In genomic region chr1:3787745-3788605, GRCh38 we compare ENCODE assay signal across 25 cellular contexts. TPM values are rescaled to one million over a fixed set of nuclear protein-coding genes. Genes with fewer than 3 reads are reported as not detected.
A peak's percentile ranks its signal among the peaks of the same experiment; 100 is the strongest.
DNase-seq lines count a peak whose midpoint lies in the region; ATAC-seq and TF ChIP-seq lines count a peak whose summit lies in the region.
"Had no signal": no experiment of that assay in that cellular context is flagged by ENCODE, and none has a peak within 500 bp of the region (broad histone marks: within the 10 kb centered on the region; RNA-seq: fewer than 3 reads in every experiment).

No MANE protein-coding gene starts in this region.

- no peaks in the 10 kb centered on the region for H3K27me3 ChIP-seq in CD4-positive, alpha-beta T cell (ENCODE audit: control insufficient read depth, insufficient read depth, low read length)
- H3K27me3 ChIP-seq in iPS-15b (ENCODE audit: control insufficient read depth, insufficient read depth, low read length) = no peaks in the 10 kb centered on the region
- H3K27me3 ChIP-seq: brain microvascular endothelial cell, foreskin keratinocyte, hepatocyte, suprapubic skin, vagina had no signal

- CTCF ChIA-PET in CD4-positive, alpha-beta T cell (lab: Charles Lee) = interaction anchor here (1.6 kb wide), 1 partner anchor 12 kb away, joined by 9 read pairs; no protein-coding TSS in a partner anchor
- CTCF ChIA-PET in activated CD4-positive, alpha-beta memory T cell treated with anti-CD3 and anti-CD28 coated beads, Interleukin-2, amount 10 ng/mL, durations not matched to agents 7 days and 5 days (lab: Charles Lee) = interaction anchor here (1.1 kb wide), 4 partner anchors 9 to 14 kb away, joined by 3 to 7 read pairs (median 4); partner anchors contain the start of gene LRRC47

- H3K4me1 Mint-ChIP-seq in activated CD4-positive, alpha-beta T cell treated with anti-CD3 and anti-CD28 coated beads, Interleukin-2, amount 10 ng/mL, durations not matched to agents 24 days and 14 days = peaks cover 12% of the 10 kb centered on the region
- H3K4me1 Mint-ChIP-seq in CD4-positive, alpha-beta T cell (ENCODE audit: low read depth) = peaks cover 16% of the 10 kb centered on the region
- peaks cover 29% of the 10 kb centered on the region for H3K4me1 Mint-ChIP-seq in activated CD4-positive, alpha-beta memory T cell treated with anti-CD3 and anti-CD28 coated beads, Interleukin-2, amount 10 ng/mL, durations not matched to agents 7 days and 5 days

- H3K4me3 ChIP-seq in iPS-15b (ENCODE audit: low read depth, low read length) = no peak overlapping the region
- H3K4me3 ChIP-seq: hepatocyte, suprapubic skin, vagina had no signal

- H3K4me1 ChIP-seq in iPS-15b (ENCODE audit: control insufficient read depth, insufficient read depth, low read length) = peaks cover 7% of the 10 kb centered on the region
- H3K4me1 ChIP-seq: foreskin keratinocyte had no signal

- no peaks in the 10 kb centered on the region for H3K9me3 Mint-ChIP-seq in activated CD4-positive, alpha-beta T cell treated with anti-CD3 and anti-CD28 coated beads, Interleukin-2, amount 10 ng/mL, durations not matched to agents 24 days and 14 days
- no peaks in the 10 kb centered on the region for H3K9me3 Mint-ChIP-seq in CD4-positive, alpha-beta T cell
- no peaks in the 10 kb centered on the region for H3K9me3 Mint-ChIP-seq in activated CD4-positive, alpha-beta memory T cell treated with anti-CD3 and anti-CD28 coated beads, Interleukin-2, amount 10 ng/mL, durations not matched to agents 7 days and 5 days

- H3K36me3 ChIP-seq in iPS-15b (ENCODE audit: control insufficient read depth, insufficient read depth, low read length) = peaks cover 40% of the 10 kb centered on the region

- H3K27ac Mint-ChIP-seq in activated CD4-positive, alpha-beta T cell treated with anti-CD3 and anti-CD28 coated beads, Interleukin-2, amount 10 ng/mL, durations not matched to agents 24 days and 14 days = peak overlapping the region; percentile 20
- peak overlapping the region; percentile 30 for H3K27ac Mint-ChIP-seq in CD4-positive, alpha-beta T cell
- peak overlapping the region; percentile 66 for H3K27ac Mint-ChIP-seq in activated CD4-positive, alpha-beta memory T cell treated with anti-CD3 and anti-CD28 coated beads, Interleukin-2, amount 10 ng/mL, durations not matched to agents 7 days and 5 days

- intact Hi-C loops in activated CD4-positive, alpha-beta T cell treated with anti-CD3 and anti-CD28 coated beads, Interleukin-2, amount 10 ng/mL, durations not matched to agents 24 days and 14 days (cut with micrococcal nuclease) = no loop called here
- intact Hi-C loops in CD4-positive, alpha-beta T cell (cut with DNase I, micrococcal nuclease) = no loop called here

- H3K36me3 Mint-ChIP-seq in activated CD4-positive, alpha-beta T cell treated with anti-CD3 and anti-CD28 coated beads, Interleukin-2, amount 10 ng/mL, durations not matched to agents 24 days and 14 days (ENCODE audit: low read depth) = peaks cover 40% of the 10 kb centered on the region
- peaks cover 65% of the 10 kb centered on the region for H3K36me3 Mint-ChIP-seq in CD4-positive, alpha-beta T cell (ENCODE audit: low read depth)
- peaks cover 33% of the 10 kb centered on the region for H3K36me3 Mint-ChIP-seq in activated CD4-positive, alpha-beta memory T cell treated with anti-CD3 and anti-CD28 coated beads, Interleukin-2, amount 10 ng/mL, durations not matched to agents 7 days and 5 days (ENCODE audit: low read depth)

- H3K27me3 Mint-ChIP-seq in activated CD4-positive, alpha-beta T cell treated with anti-CD3 and anti-CD28 coated beads, Interleukin-2, amount 10 ng/mL, durations not matched to agents 24 days and 14 days = no peaks in the 10 kb centered on the region
- no peaks in the 10 kb centered on the region for H3K27me3 Mint-ChIP-seq in CD4-positive, alpha-beta T cell
- no peaks in the 10 kb centered on the region for H3K27me3 Mint-ChIP-seq in activated CD4-positive, alpha-beta memory T cell treated with anti-CD3 and anti-CD28 coated beads, Interleukin-2, amount 10 ng/mL, durations not matched to agents 7 days and 5 days

- no peaks in the 10 kb centered on the region for H3K9me3 ChIP-seq in CD4-positive, alpha-beta T cell (ENCODE audit: control insufficient read depth, low read length)
- no peaks in the 10 kb centered on the region for H3K9me3 ChIP-seq in iPS-15b (ENCODE audit: control insufficient read depth, insufficient read depth, low read length)
- H3K9me3 ChIP-seq: suprapubic skin, vagina had no signal

- DNase-seq in activated CD4-positive, alpha-beta T cell treated with anti-CD3 and anti-CD28 coated beads, Interleukin-2, amount 10 ng/mL, durations not matched to agents 24 days and 14 days = no peak
- DNase-seq in activated CD4-positive, alpha-beta T cell treated with anti-CD3 and anti-CD28 coated beads for 1 hour = no peak
- DNase-seq in CD4-positive, alpha-beta T cell = no peak
- DNase-seq in activated CD4-positive, alpha-beta memory T cell treated with anti-CD3 and anti-CD28 coated beads, Interleukin-2, amount 10 ng/mL, durations not matched to agents 7 days and 5 days = no peak
- DNase-seq in substantia nigra (lab: John Stamatoyannopoulos, UW) (no peak), kidney glomerular epithelial cell (lab: John Stamatoyannopoulos, UW) (no peak), NCI-H748 (lab: John Stamatoyannopoulos, UW; ENCODE audit: unreplicated experiment) (no peak)
- DNase-seq: 8988T; AML-193; brain microvascular endothelial cell; dermis blood vessel endothelial cell; EL; erythroblast; foreskin keratinocyte; islet precursor cell; NCI-H2171 treated with DMSO at 0.1 percent for 48 hours; NCI-H526 treated with DMSO at 0.1 percent for 48 hours; Right ventricle myocardium superior; stimulated activated CD4-positive, alpha-beta T cell treated with anti-CD3 and anti-CD28 coated beads, Interleukin-12 subunit alpha, Interleukin-12 subunit beta, amount 100 ng/mL, for 4 hours had no signal

- peak; percentile 35 for ATAC-seq in CD4-positive, alpha-beta T cell (ENCODE audit: poor library complexity)
- ATAC-seq: foreskin keratinocyte had no signal

- no peak overlapping the region for H3K4me3 Mint-ChIP-seq in activated CD4-positive, alpha-beta T cell treated with anti-CD3 and anti-CD28 coated beads, Interleukin-2, amount 10 ng/mL, durations not matched to agents 24 days and 14 days
- H3K4me3 Mint-ChIP-seq in CD4-positive, alpha-beta T cell = no peak overlapping the region
- H3K4me3 Mint-ChIP-seq in activated CD4-positive, alpha-beta memory T cell treated with anti-CD3 and anti-CD28 coated beads, Interleukin-2, amount 10 ng/mL, durations not matched to agents 7 days and 5 days = no peak overlapping the region

- POLR2A ChIA-PET in CD4-positive, alpha-beta T cell (lab: Charles Lee) = no interaction called here
- POLR2A ChIA-PET in activated CD4-positive, alpha-beta memory T cell treated with anti-CD3 and anti-CD28 coated beads, Interleukin-2, amount 10 ng/mL, durations not matched to agents 7 days and 5 days (lab: Charles Lee) = interaction anchor here (0.7 to 2.3 kb wide), 4 partner anchors 8 to 18 kb away, joined by 3 to 15 read pairs (median 4); partner anchors contain the start of gene LRRC47

- no peak overlapping the region for H3K27ac ChIP-seq in CD4-positive, alpha-beta T cell (ENCODE audit: low read depth, low read length)
- H3K27ac ChIP-seq in substantia nigra (ENCODE audit: low read depth, low read length, poor library complexity, severe bottlenecking) = no peak overlapping the region
- H3K27ac ChIP-seq: brain microvascular endothelial cell, foreskin keratinocyte, hepatocyte, vagina had no signal

- no peak for TF ChIP-seq CTCF in CD4-positive, alpha-beta T cell (IDR thresholded peaks at IDR 0.05)

- peak overlapping the region; percentile 54 for H3K9ac ChIP-seq in iPS-15b (ENCODE audit: low read depth, low read length)

RNA-seq across cellular contexts. Expression of gene LRRC47, which starts 8.3 kb away (rescaled TPM):
- 40.8 and 46.0 TPM in 2 replicates for total RNA-seq in activated CD4-positive, alpha-beta T cell treated with anti-CD3 and anti-CD28 coated beads, Interleukin-2, amount 10 ng/mL, durations not matched to agents 24 days and 14 days
- 10 to 100 TPM; 30.1 to 32.0 TPM for total RNA-seq in CD4-positive, alpha-beta T cell
- total RNA-seq in activated CD4-positive, alpha-beta memory T cell treated with anti-CD3 and anti-CD28 coated beads, Interleukin-2, amount 10 ng/mL, durations not matched to agents 7 days and 5 days = 10 to 100 TPM; 32.4 to 33.5 TPM

RNA-seq across cellular contexts. Expression of gene SMIM1, which starts 15.4 kb away (rescaled TPM):
- total RNA-seq in activated CD4-positive, alpha-beta T cell treated with anti-CD3 and anti-CD28 coated beads, Interleukin-2, amount 10 ng/mL, durations not matched to agents 24 days and 14 days = 0.66 and 1.4 TPM in 2 replicates
- 1 to 10 TPM; 1.8 to 2.6 TPM for total RNA-seq in CD4-positive, alpha-beta T cell
- total RNA-seq in activated CD4-positive, alpha-beta memory T cell treated with anti-CD3 and anti-CD28 coated beads, Interleukin-2, amount 10 ng/mL, durations not matched to agents 7 days and 5 days = not detected
- total RNA-seq: vagina had no signal

RNA-seq across cellular contexts. Expression of gene CCDC27, which starts 35.7 kb away (rescaled TPM):
- not detected in 2 replicates for total RNA-seq in activated CD4-positive, alpha-beta T cell treated with anti-CD3 and anti-CD28 coated beads, Interleukin-2, amount 10 ng/mL, durations not matched to agents 24 days and 14 days
- total RNA-seq in CD4-positive, alpha-beta T cell = not detected
- not detected for total RNA-seq in activated CD4-positive, alpha-beta memory T cell treated with anti-CD3 and anti-CD28 coated beads, Interleukin-2, amount 10 ng/mL, durations not matched to agents 7 days and 5 days
- total RNA-seq: dermis blood vessel endothelial cell, foreskin keratinocyte, lung microvascular endothelial cell, omental fat pad, Right ventricle myocardium superior, suprapubic skin, vagina had no signal
